8 cellular contexts compared by ENCODE assay signal in genomic region chr6:26537160-26537845, GRCh38. TPM values are rescaled to one million over a fixed set of nuclear protein-coding genes. Genes with fewer than 3 reads are reported as not detected.
DNase-seq lines count a peak whose midpoint lies in the region; ATAC-seq lines count a peak whose summit lies in the region.

No MANE protein-coding gene starts in this region.

- H3K27ac ChIP-seq in layer of hippocampus (ENCODE audit: low read depth, low read length): peak overlapping the region; percentile 91

- DNase-seq in AG08395 (ENCODE audit: low spot score) (peak; percentile 78), NCI-H446 treated with DMSO at 0.1 percent for 48 hours (lab: John Stamatoyannopoulos, UW) (peak; percentile 96), cerebellum (ENCODE audit: low spot score) (peak; percentile 84)
- DNase-seq in activated CD4-positive, alpha-beta T cell treated with anti-CD3 and anti-CD28 coated beads for 1 hour: peak; percentile 83
- DNase-seq in stimulated activated CD4-positive, alpha-beta T cell treated with anti-CD3 and anti-CD28 coated beads, Interleukin-1b, Interleukin-23, amount 100 ng/mL, for 1 hour (ENCODE audit: low read depth in 2 of 2): peak; percentile 78 to 80

- peak; percentile 26 for ATAC-seq in GM19025 (IDR thresholded peaks at IDR 0.05; ENCODE audit: low read depth, unreplicated experiment)
- ATAC-seq in HG03354 (IDR thresholded peaks at IDR 0.05; ENCODE audit: poor library complexity, severe bottlenecking, unreplicated experiment): peak; percentile 42

- H3K27me3 ChIP-seq in layer of hippocampus (ENCODE audit: control insufficient read depth, insufficient read depth, low read length): no peaks in the 10 kb centered on the region

RNA-seq across cellular contexts. Expression of gene HMGN4, which starts 0.9 kb away (rescaled TPM):
- 35.7 TPM for total RNA-seq in cerebellum

RNA-seq across cellular contexts. Expression of gene BTN1A1, which starts 37.2 kb away (rescaled TPM):
- not detected for total RNA-seq in cerebellum

RNA-seq across cellular contexts. Expression of gene ABT1, which starts 59.5 kb away (rescaled TPM):
- 7.6 TPM for total RNA-seq in cerebellum

Comparison
In these comparisons a context has a peak if more than half of its experiments do, and no peak if none do; other contexts are left out.
1. Peak in every context shown above with its lines: DNase-seq, ATAC-seq and H3K27ac ChIP-seq.